1 cellular context compared by ENCODE assay signal in the genomic region with DNA sequence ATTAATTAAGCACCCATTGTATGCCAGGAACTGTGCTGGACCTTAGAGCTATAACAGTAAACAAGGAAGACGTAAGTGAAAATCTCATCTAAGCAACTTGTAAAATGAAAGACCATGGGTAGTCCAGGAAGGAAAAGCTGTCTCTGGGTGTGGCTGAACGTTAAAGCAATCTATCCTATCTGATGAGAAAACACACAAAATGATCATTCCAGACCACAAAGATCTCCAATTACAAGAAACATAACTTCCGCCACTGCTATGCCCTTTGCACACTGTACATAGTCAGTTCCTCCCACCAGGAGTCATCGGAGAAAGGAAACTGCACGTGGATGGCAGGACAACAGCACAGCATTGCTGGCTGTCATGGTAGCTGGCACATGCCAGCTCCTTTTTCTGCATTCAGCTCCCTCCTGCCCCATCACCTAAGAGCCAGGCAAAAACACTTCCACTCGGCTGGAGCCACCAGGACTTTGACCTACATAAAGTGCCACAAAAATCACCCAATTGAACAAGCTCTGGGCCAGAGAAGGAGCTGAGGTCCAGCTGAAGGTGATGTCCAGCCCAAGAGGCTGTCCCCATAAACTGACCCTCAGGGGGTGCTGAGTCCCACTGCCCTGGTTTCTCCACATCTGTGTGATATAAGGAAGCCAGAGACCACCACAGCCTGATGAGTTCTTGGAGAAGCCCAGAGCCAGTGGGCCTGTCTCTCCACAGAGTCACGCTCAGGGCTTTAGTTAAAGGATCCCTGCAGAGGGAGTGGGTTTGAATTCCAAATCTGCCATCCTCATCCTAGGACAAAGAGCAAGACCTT.
A peak's percentile ranks its signal among the peaks of the same experiment; 100 is the strongest.
TF ChIP-seq lines count a peak whose summit lies in the region.

No MANE protein-coding gene starts in this region.

TF ChIP-seq in HepG2, 621 proteins besides CTCF, POLR2A, EP300 and RAD21 (continued from another document):
- TF ChIP-seq, protein P1, sequence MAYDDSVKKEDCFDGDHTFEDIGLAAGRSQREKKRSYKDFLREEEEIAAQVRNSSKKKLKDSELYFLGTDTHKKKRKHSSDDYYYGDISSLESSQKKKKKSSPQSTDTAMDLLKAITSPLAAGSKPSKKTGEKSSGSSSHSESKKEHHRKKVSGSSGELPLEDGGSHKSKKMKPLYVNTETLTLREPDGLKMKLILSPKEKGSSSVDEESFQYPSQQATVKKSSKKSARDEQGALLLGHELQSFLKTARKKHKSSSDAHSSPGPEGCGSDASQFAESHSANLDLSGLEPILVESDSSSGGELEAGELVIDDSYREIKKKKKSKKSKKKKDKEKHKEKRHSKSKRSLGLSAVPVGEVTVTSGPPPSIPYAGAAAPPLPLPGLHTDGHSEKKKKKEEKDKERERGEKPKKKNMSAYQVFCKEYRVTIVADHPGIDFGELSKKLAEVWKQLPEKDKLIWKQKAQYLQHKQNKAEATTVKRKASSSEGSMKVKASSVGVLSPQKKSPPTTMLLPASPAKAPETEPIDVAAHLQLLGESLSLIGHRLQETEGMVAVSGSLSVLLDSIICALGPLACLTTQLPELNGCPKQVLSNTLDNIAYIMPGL (CRISPR knock-in tag; IDR thresholded peaks at IDR 0.05; ENCODE audit: borderline replicate concordance in 1 of 2, low read depth in 1 of 2): peak in 1 of 2 experiments; percentile 18; a peak in 1 of 4 replicates
- no peak for TF ChIP-seq MATR3 (CRISPR knock-in tag; IDR thresholded peaks at IDR 0.05)
- TF ChIP-seq PHF5A (CRISPR knock-in tag; IDR thresholded peaks at IDR 0.05; ENCODE audit: low read depth, unreplicated experiment): no peak
- TF ChIP-seq GATA4 (IDR thresholded peaks at IDR 0.05; ENCODE audit: borderline replicate concordance, low read depth): peak; percentile 66; the same call in 1 of the 2 replicates
- TF ChIP-seq, protein P2, sequence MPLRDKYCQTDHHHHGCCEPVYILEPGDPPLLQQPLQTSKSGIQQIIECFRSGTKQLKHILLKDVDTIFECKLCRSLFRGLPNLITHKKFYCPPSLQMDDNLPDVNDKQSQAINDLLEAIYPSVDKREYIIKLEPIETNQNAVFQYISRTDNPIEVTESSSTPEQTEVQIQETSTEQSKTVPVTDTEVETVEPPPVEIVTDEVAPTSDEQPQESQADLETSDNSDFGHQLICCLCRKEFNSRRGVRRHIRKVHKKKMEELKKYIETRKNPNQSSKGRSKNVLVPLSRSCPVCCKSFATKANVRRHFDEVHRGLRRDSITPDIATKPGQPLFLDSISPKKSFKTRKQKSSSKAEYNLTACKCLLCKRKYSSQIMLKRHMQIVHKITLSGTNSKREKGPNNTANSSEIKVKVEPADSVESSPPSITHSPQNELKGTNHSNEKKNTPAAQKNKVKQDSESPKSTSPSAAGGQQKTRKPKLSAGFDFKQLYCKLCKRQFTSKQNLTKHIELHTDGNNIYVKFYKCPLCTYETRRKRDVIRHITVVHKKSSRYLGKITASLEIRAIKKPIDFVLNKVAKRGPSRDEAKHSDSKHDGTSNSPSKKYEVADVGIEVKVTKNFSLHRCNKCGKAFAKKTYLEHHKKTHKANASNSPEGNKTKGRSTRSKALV (CRISPR knock-in tag; IDR thresholded peaks at IDR 0.05): peak; percentile 83
- TF ChIP-seq ZNF143 (CRISPR knock-in tag; IDR thresholded peaks at IDR 0.05): peak; percentile 31; the same call in 1 of the 2 replicates
- TF ChIP-seq ZNF607 (CRISPR knock-in tag; IDR thresholded peaks at IDR 0.05; ENCODE audit: borderline replicate concordance): peak; percentile 69; the same call in 1 of the 2 replicates
- TF ChIP-seq ZFP36L1 (CRISPR knock-in tag; IDR thresholded peaks at IDR 0.05): peak; percentile 83; the same call in 1 of the 2 replicates
- peak; percentile 39; the same call in 1 of the 2 replicates for TF ChIP-seq TOE1 (CRISPR knock-in tag; IDR thresholded peaks at IDR 0.05)
